Comparison of ENCODE assay signal across 9 cellular contexts in the genomic region with DNA sequence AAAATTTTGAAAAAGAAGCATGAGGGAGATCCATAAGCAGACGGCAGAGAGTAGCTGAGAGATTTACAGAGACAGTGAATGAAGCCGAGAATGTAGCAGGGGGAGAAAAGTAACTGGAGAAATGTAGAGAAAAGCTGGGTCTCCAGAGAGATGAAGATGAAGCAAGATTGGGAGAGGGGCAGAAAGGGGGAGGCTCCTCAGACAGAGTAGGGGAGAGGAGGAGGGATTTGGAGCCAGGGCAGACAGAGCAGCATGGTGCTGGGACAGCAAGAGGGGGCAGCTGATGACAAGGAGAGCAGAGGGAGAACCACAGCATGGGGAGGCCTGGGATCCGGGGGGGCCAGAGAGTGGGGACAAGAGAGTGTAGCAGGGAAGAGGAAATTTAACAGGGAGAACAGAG. TPM values are rescaled to one million over a fixed set of nuclear protein-coding genes. Genes with fewer than 3 reads are reported as not detected.
DNase-seq lines count a peak whose midpoint lies in the region; ATAC-seq and TF ChIP-seq lines count a peak whose summit lies in the region.
"Had no signal": no experiment of that assay in that cellular context is flagged by ENCODE, and none has a peak within 500 bp of the region (broad histone marks: within the 10 kb centered on the region; RNA-seq: fewer than 3 reads in every experiment).

No MANE protein-coding gene starts in this region.

- peaks cover 6% of the 10 kb centered on the region; the same call in 1 of the 2 replicates for H3K9me3 ChIP-seq in SK-N-SH

- peak overlapping the region; percentile 61 to 72; a peak in 3 of 4 replicates for H3K27ac ChIP-seq in SK-N-SH (ENCODE audit: low read depth in 2 of 2, low read length in 1 of 2)
- H3K27ac ChIP-seq in rectal smooth muscle tissue (ENCODE audit: low read depth, low read length): no peak overlapping the region

- peaks cover 6% of the 10 kb centered on the region; the same call in 1 of the 2 replicates for H3K79me2 ChIP-seq in SK-N-SH (ENCODE audit: insufficient read depth)

- peak overlapping the region; percentile 71 for H3K4me3 ChIP-seq in GM12865 (ENCODE audit: low read depth, low read length)
- peak overlapping the region; percentile 92 to 98 for H3K4me3 ChIP-seq in SK-N-SH (ENCODE audit: low read depth in 2 of 2, low read length in 1 of 2)
- peak overlapping the region; percentile 80 for H3K4me3 ChIP-seq in rectal smooth muscle tissue (ENCODE audit: low read length)

- no peaks in the 10 kb centered on the region for H4K20me1 ChIP-seq in SK-N-SH (ENCODE audit: insufficient read depth)

- H3K9me2 ChIP-seq in SK-N-SH: no peaks in the 10 kb centered on the region

- POLR2A ChIA-PET in SK-N-SH (lab: Yijun Ruan, JAX): no interaction called here

- H3K36me3 ChIP-seq in SK-N-SH (replicated peaks in 1 of 2; ENCODE audit: control insufficient read depth in 1 of 2, insufficient read depth in 2 of 2, low read length in 1 of 2): peaks cover 3 to 4% of the 10 kb centered on the region in 2 experiments
- no peaks in the 10 kb centered on the region for H3K36me3 ChIP-seq in rectal smooth muscle tissue (ENCODE audit: control insufficient read depth, insufficient read depth, low read length)

- H3K4me2 ChIP-seq in SK-N-SH: peak overlapping the region; percentile 88

- DNase-seq in GM12865 (ENCODE audit: low read depth) (no peak), SK-N-SH (peak; percentile 45), foreskin melanocyte (peak; percentile 5), GM13976 (ENCODE audit: low spot score) (no peak), HUDEP-2 (lab: John Stamatoyannopoulos, UW; ENCODE audit: unreplicated experiment in 76 of 76) (no peak), anterior cingulate cortex (lab: John Stamatoyannopoulos, UW) (no peak)
- DNase-seq: activated CD8-positive, alpha-beta memory T cell treated with anti-CD3 and anti-CD28 coated beads, Interleukin-2, amount 50 U/mL, for 4 hours had no signal

- CTCF ChIA-PET in SK-N-SH (lab: Yijun Ruan, JAX): no interaction called here

- H3K4me1 ChIP-seq in SK-N-SH (ENCODE audit: control insufficient read depth in 1 of 2, insufficient read depth in 2 of 2, low read depth in 1 of 2, low read length in 1 of 2): no peaks in the 10 kb centered on the region; a peak in 1 of 4 replicates
- H3K4me1 ChIP-seq in rectal smooth muscle tissue (ENCODE audit: control insufficient read depth, insufficient read depth, low read length): no peaks in the 10 kb centered on the region

- TF ChIP-seq CTCF in GM12865 (IDR thresholded peaks at IDR 0.05; ENCODE audit: insufficient read depth, low read depth, low read length, missing control alignments) (no peak), SK-N-SH (IDR thresholded peaks at IDR 0.05) (no peak), GM13976 (IDR thresholded peaks at IDR 0.05; ENCODE audit: borderline replicate concordance, control extremely low read depth, extremely low read depth, insufficient read depth, missing control alignments) (no peak)

- 4% methylated on average over 3 of the region's 3 CpGs for WGBS in SK-N-SH (ENCODE audit: low lambda C conversion rate)

- peak overlapping the region; percentile 99 for H2AFZ ChIP-seq in SK-N-SH (ENCODE audit: low read depth)

- TF ChIP-seq RAD21 in SK-N-SH (IDR thresholded peaks at IDR 0.05; ENCODE audit: low read length): no peak

- H3F3A ChIP-seq in SK-N-SH (replicated peaks; ENCODE audit: insufficient read depth): no peaks in the 10 kb centered on the region

- no peak for TF ChIP-seq EP300 in SK-N-SH (IDR thresholded peaks at IDR 0.05; ENCODE audit: borderline replicate concordance in 1 of 2, low read depth in 1 of 2, low read length in 1 of 2)

- in situ Hi-C loops in GM13976 (cut with MboI; ENCODE audit: low sequenced_read_pairs, unreplicated experiment): no loop called here

- no peaks in the 10 kb centered on the region for H3K27me3 ChIP-seq in SK-N-SH (ENCODE audit: insufficient read depth)
- H3K27me3 ChIP-seq in rectal smooth muscle tissue (ENCODE audit: control insufficient read depth, insufficient read depth, low read length): no peaks in the 10 kb centered on the region

- peak overlapping the region; percentile 93 for H3K9ac ChIP-seq in SK-N-SH
- H3K9ac ChIP-seq in rectal smooth muscle tissue (ENCODE audit: low read length): peak overlapping the region; percentile 74

- no peak for ATAC-seq in GM21360 (IDR thresholded peaks at IDR 0.05; ENCODE audit: unreplicated experiment)

TF ChIP-seq in SK-N-SH, 30 proteins besides CTCF, POLR2A, EP300 and RAD21:
- TF ChIP-seq MXI1 (IDR thresholded peaks at IDR 0.05; ENCODE audit: low read depth, low read length) (peak; percentile 44; the same call in 1 of the 2 replicates), REST (IDR thresholded peaks at IDR 0.05; ENCODE audit: low read depth, low read length) (no peak)

RNA-seq across cellular contexts. Expression of gene ZNF610, which starts 0.9 kb away (rescaled TPM):
- polyA plus RNA-seq in SK-N-SH (2012; rRNA removed): 1.9 and 2.9 TPM in 2 replicates
- 3.0 and 3.4 TPM in 2 replicates for polyA plus RNA-seq in SK-N-SH (2012; cell fraction: cytosol; rRNA removed)
- 4.9 and 6.6 TPM in 2 replicates for polyA plus RNA-seq in SK-N-SH (2012; cell fraction: nucleus; rRNA removed)

RNA-seq across cellular contexts. Expression of gene ZNF880, which starts 32.7 kb away (rescaled TPM):
- 22.6 and 27.8 TPM in 2 replicates for polyA plus RNA-seq in SK-N-SH (2012; rRNA removed)
- polyA plus RNA-seq in SK-N-SH (2012; cell fraction: cytosol; rRNA removed): 30.9 and 36.9 TPM in 2 replicates
- 18.2 and 26.0 TPM in 2 replicates for polyA plus RNA-seq in SK-N-SH (2012; cell fraction: nucleus; rRNA removed)

RNA-seq across cellular contexts. Expression of gene ZNF480, which starts 40.0 kb away (rescaled TPM):
- polyA plus RNA-seq in SK-N-SH (2012; rRNA removed): 10.9 and 13.4 TPM in 2 replicates
- 17.8 and 22.7 TPM in 2 replicates for polyA plus RNA-seq in SK-N-SH (2012; cell fraction: cytosol; rRNA removed)
- polyA plus RNA-seq in SK-N-SH (2012; cell fraction: nucleus; rRNA removed): 4.3 and 5.3 TPM in 2 replicates

Comparison
In these comparisons a context has a peak if more than half of its experiments do, and no peak if none do; other contexts are left out.
1. DNase-seq: peak in SK-N-SH (single experiment) and foreskin melanocyte (single experiment); none in GM12865 (single experiment), GM13976 (single experiment), HUDEP-2 (0 of 76) and anterior cingulate cortex (0 of 58).
2. Peak in every context shown above with its lines, with median percentiles within 50 percentile points of each other: H3K4me3 ChIP-seq.